Comparison of ENCODE assay signal across 27 cellular contexts in the genomic region with DNA sequence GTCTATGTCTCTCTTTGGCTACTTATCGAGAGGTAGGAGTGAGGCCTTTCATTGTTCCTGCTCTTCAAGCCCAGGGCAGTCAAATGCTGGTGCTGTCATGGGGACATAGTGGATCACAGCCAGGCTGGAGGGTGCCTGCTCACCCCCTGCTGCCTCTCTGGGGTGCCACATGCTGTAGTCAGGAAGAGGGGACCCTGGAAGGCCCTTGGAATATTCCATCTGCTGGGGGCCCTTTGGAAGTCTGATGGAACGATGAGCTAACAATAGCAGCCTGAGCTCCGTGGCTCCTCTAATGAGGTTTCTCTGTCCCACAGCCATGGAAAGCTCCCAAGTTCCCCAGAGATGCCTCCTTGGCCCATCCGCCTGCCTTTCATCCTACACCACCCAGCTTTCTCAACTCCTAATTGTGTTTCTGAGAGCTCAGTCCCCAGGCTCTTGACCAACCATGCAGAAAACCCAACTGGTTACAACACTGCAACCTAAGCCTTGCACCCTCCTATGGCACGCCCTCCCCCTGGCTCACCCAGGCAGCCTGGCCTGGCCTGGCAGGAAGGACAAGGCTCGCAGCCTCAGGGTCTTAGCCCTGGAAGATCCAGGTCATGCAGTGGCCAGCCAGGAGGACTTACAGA.
DNase-seq lines count a peak whose midpoint lies in the region; ATAC-seq, FAIRE-seq and TF ChIP-seq lines count a peak whose summit lies in the region.
"Had no signal": no experiment of that assay in that cellular context is flagged by ENCODE, and none has a peak within 500 bp of the region (broad histone marks: within the 10 kb centered on the region; RNA-seq: fewer than 3 reads in every experiment).

No MANE protein-coding gene starts in this region.

- H3K27me3 ChIP-seq in esophagus muscularis mucosa: no peaks in the 10 kb centered on the region
- peaks cover 3% of the 10 kb centered on the region for H3K27me3 ChIP-seq in CD4-positive, alpha-beta memory T cell (ENCODE audit: insufficient read depth, low read length)
- H3K27me3 ChIP-seq: tibial nerve had no signal

- H3K36me3 Mint-ChIP-seq in neural crest cell (ENCODE audit: low read depth): no peaks in the 10 kb centered on the region
- no peaks in the 10 kb centered on the region for H3K36me3 Mint-ChIP-seq in CD4-positive, alpha-beta memory T cell
- no peaks in the 10 kb centered on the region for H3K36me3 Mint-ChIP-seq in stimulated activated effector memory CD8-positive, alpha-beta T cell treated with anti-CD3 and anti-CD28 coated beads, Interleukin-12 subunit alpha, Interleukin-12 subunit beta, amount 100 ng/mL, for 72 hours
- H3K36me3 Mint-ChIP-seq: activated CD8-positive, alpha-beta memory T cell treated with anti-CD3 and anti-CD28 coated beads, Interleukin-2, amount 10 ng/mL, durations not matched to agents 7 days and 5 days had no signal

- no peak for TF ChIP-seq POLR2A in esophagus muscularis mucosa (IDR thresholded peaks at IDR 0.05; ENCODE audit: low read depth)
- no peak for TF ChIP-seq POLR2A in GM12891 (IDR thresholded peaks at IDR 0.05; ENCODE audit: low read depth, low read length)

- DNase-seq in AG20443 (ENCODE audit: low spot score) (peak; percentile 7), GM13976 (ENCODE audit: low spot score) (peak; percentile 9), esophagus muscularis mucosa (ENCODE audit: extremely low spot score) (peak; percentile 88), neural crest cell (ENCODE audit: low read depth, low spot score) (no peak), NCI-H2029 treated with DMSO at 0.1 percent for 48 hours (lab: John Stamatoyannopoulos, UW) (no peak), GM12891 (ENCODE audit: insufficient read length, low spot score) (no peak)
- no peak for DNase-seq in CD4-positive, alpha-beta memory T cell
- no peak for DNase-seq in stimulated activated effector memory CD8-positive, alpha-beta T cell treated with anti-CD3 and anti-CD28 coated beads, Interleukin-12 subunit alpha, Interleukin-12 subunit beta, amount 100 ng/mL, for 72 hours (ENCODE audit: low spot score in 2 of 2)
- DNase-seq: activated CD4-positive, alpha-beta T cell treated with anti-CD3 and anti-CD28 coated beads, Interleukin-2, amount 50 U/mL, for 1 hour; activated CD8-positive, alpha-beta memory T cell treated with anti-CD3 and anti-CD28 coated beads, Interleukin-2, amount 10 ng/mL, durations not matched to agents 7 days and 5 days; activated naive CD4-positive, alpha-beta T cell; activated T-cell treated with anti-CD3 and anti-CD28 coated beads, Interleukin-2, amount 50 U/mL, for 48 hours; Caco-2; DMS79 treated with DMSO at 0.1 percent for 48 hours; kidney glomerular epithelial cell; mesenchymal stem cell; NCI-H510A; NK-92 treated with Interleukin-12 subunit alpha and Interleukin-12 subunit beta, amount 100 ng/mL, for 24 hours; PC-3; SHP77 treated with DMSO at 0.1 percent for 48 hours; stimulated activated CD4-positive, alpha-beta T cell treated with anti-CD3 and anti-CD28 coated beads, Interleukin-1b, Interleukin-23, amount 100 ng/mL, for 48 hours; stimulated activated CD8-positive, alpha-beta memory T cell treated with anti-CD3 and anti-CD28 coated beads, Interleukin-4, amount 100 ng/mL, for 48 hours; SW 1271; T1000 had no signal

- H3K36me3 ChIP-seq in esophagus muscularis mucosa: no peaks in the 10 kb centered on the region
- H3K36me3 ChIP-seq in CD4-positive, alpha-beta memory T cell (ENCODE audit: insufficient read depth, low read length): no peaks in the 10 kb centered on the region
- H3K36me3 ChIP-seq: tibial nerve had no signal

- peak overlapping the region; percentile 38 for H3K27ac Mint-ChIP-seq in neural crest cell (ENCODE audit: unreplicated experiment)
- no peak overlapping the region for H3K27ac Mint-ChIP-seq in CD4-positive, alpha-beta memory T cell
- H3K27ac Mint-ChIP-seq in stimulated activated effector memory CD8-positive, alpha-beta T cell treated with anti-CD3 and anti-CD28 coated beads, Interleukin-12 subunit alpha, Interleukin-12 subunit beta, amount 100 ng/mL, for 72 hours: no peak overlapping the region
- H3K27ac Mint-ChIP-seq: activated CD8-positive, alpha-beta memory T cell treated with anti-CD3 and anti-CD28 coated beads, Interleukin-2, amount 10 ng/mL, durations not matched to agents 7 days and 5 days had no signal

- ATAC-seq in stimulated activated effector memory CD8-positive, alpha-beta T cell treated with anti-CD3 and anti-CD28 coated beads, Interleukin-12 subunit alpha, Interleukin-12 subunit beta, amount 100 ng/mL, for 72 hours: no peak
- ATAC-seq: activated CD8-positive, alpha-beta memory T cell treated with anti-CD3 and anti-CD28 coated beads, Interleukin-2, amount 10 ng/mL, durations not matched to agents 7 days and 5 days; PC-3 had no signal

- H3K27me3 Mint-ChIP-seq in neural crest cell (ENCODE audit: low read depth): peaks cover 25% of the 10 kb centered on the region
- H3K27me3 Mint-ChIP-seq in CD4-positive, alpha-beta memory T cell: peaks cover 17 to 33% of the 10 kb centered on the region in 2 donors

- POLR2A ChIA-PET in CD4-positive, alpha-beta memory T cell (lab: Charles Lee; ENCODE audit: partially characterized antibody): no interaction called here

- H3K27ac ChIP-seq in esophagus muscularis mucosa (replicated peaks in 1 of 4): no peak overlapping the region
- H3K27ac ChIP-seq in CD4-positive, alpha-beta memory T cell (ENCODE audit: low read depth, low read length): no peak overlapping the region
- H3K27ac ChIP-seq: skin epidermis, tibial nerve had no signal

- no peaks in the 10 kb centered on the region for H3K9me3 ChIP-seq in esophagus muscularis mucosa
- H3K9me3 ChIP-seq in CD4-positive, alpha-beta memory T cell (ENCODE audit: control insufficient read depth in 1 of 2, low read length in 2 of 2): no peaks in the 10 kb centered on the region
- H3K9me3 ChIP-seq: Caco-2, tibial nerve had no signal

- intact Hi-C loops in esophagus muscularis mucosa (cut with DNase I): no loop called here
- intact Hi-C loops in CD4-positive, alpha-beta memory T cell (cut with micrococcal nuclease): no loop called here

- no peak overlapping the region for H3K4me3 Mint-ChIP-seq in neural crest cell
- no peak overlapping the region for H3K4me3 Mint-ChIP-seq in CD4-positive, alpha-beta memory T cell
- H3K4me3 Mint-ChIP-seq in stimulated activated effector memory CD8-positive, alpha-beta T cell treated with anti-CD3 and anti-CD28 coated beads, Interleukin-12 subunit alpha, Interleukin-12 subunit beta, amount 100 ng/mL, for 72 hours: no peak overlapping the region
- H3K4me3 Mint-ChIP-seq: activated CD8-positive, alpha-beta memory T cell treated with anti-CD3 and anti-CD28 coated beads, Interleukin-2, amount 10 ng/mL, durations not matched to agents 7 days and 5 days had no signal

- 83% methylated on average over 6 of the region's 6 CpGs for WGBS in esophagus muscularis mucosa

- no peak for FAIRE-seq in GM12891 (lab: Jason Lieb, UNC)
- FAIRE-seq: endothelial cell of umbilical vein had no signal

- TF ChIP-seq CTCF in GM13976 (IDR thresholded peaks at IDR 0.05; ENCODE audit: borderline replicate concordance, control extremely low read depth, extremely low read depth, insufficient read depth, missing control alignments): no peak
- no peak for TF ChIP-seq CTCF in esophagus muscularis mucosa (IDR thresholded peaks at IDR 0.05)
- no peak for TF ChIP-seq CTCF in neural crest cell (conservative IDR thresholded peaks at IDR 0.05)

- H3K4me1 Mint-ChIP-seq in neural crest cell: peaks cover 14% of the 10 kb centered on the region
- H3K4me1 Mint-ChIP-seq in CD4-positive, alpha-beta memory T cell: peaks cover 0 to 3% (median 0%) of the 10 kb centered on the region in 4 donors
- H3K4me1 Mint-ChIP-seq in stimulated activated effector memory CD8-positive, alpha-beta T cell treated with anti-CD3 and anti-CD28 coated beads, Interleukin-12 subunit alpha, Interleukin-12 subunit beta, amount 100 ng/mL, for 72 hours: peaks cover 12% of the 10 kb centered on the region
- H3K4me1 Mint-ChIP-seq: activated CD8-positive, alpha-beta memory T cell treated with anti-CD3 and anti-CD28 coated beads, Interleukin-2, amount 10 ng/mL, durations not matched to agents 7 days and 5 days had no signal

- in situ Hi-C loops in GM13976 (cut with MboI; ENCODE audit: low sequenced_read_pairs, unreplicated experiment): no loop called here

- peaks cover 6 to 18% (median 12%) of the 10 kb centered on the region in 4 donors for H3K4me1 ChIP-seq in esophagus muscularis mucosa
- no peaks in the 10 kb centered on the region for H3K4me1 ChIP-seq in CD4-positive, alpha-beta memory T cell (ENCODE audit: insufficient read depth, low read length)
- H3K4me1 ChIP-seq: Caco-2 had no signal

- CTCF ChIA-PET in CD4-positive, alpha-beta memory T cell (lab: Charles Lee; ENCODE audit: partially characterized antibody): interaction anchor here (0.9 to 3.3 kb wide), 2 partner anchors 15 to 17 kb away, joined by 3 to 23 read pairs; no protein-coding TSS in a partner anchor

- no peaks in the 10 kb centered on the region for H3K9me3 Mint-ChIP-seq in neural crest cell
- peaks cover 0 to 2% (median 0%) of the 10 kb centered on the region in 8 donors for H3K9me3 Mint-ChIP-seq in CD4-positive, alpha-beta memory T cell
- H3K9me3 Mint-ChIP-seq in stimulated activated effector memory CD8-positive, alpha-beta T cell treated with anti-CD3 and anti-CD28 coated beads, Interleukin-12 subunit alpha, Interleukin-12 subunit beta, amount 100 ng/mL, for 72 hours: no peaks in the 10 kb centered on the region

- no peak overlapping the region for H3K4me3 ChIP-seq in esophagus muscularis mucosa
- no peak overlapping the region for H3K4me3 ChIP-seq in CD4-positive, alpha-beta memory T cell (ENCODE audit: low read length in 2 of 2)
- H3K4me3 ChIP-seq: skin epidermis, tibial nerve had no signal

- no peak for TF ChIP-seq EP300 in esophagus muscularis mucosa (IDR thresholded peaks at IDR 0.05)

TF ChIP-seq in GM12891, 5 proteins besides CTCF, POLR2A, EP300 and RAD21:
- TF ChIP-seq SPI1 (IDR thresholded peaks at IDR 0.05; ENCODE audit: low read depth, low read length): no peak
- TF ChIP-seq POU2F2 (IDR thresholded peaks at IDR 0.05; ENCODE audit: low read depth, low read length): no peak
- TF ChIP-seq POLR2AphosphoS5 (IDR thresholded peaks at IDR 0.05; ENCODE audit: low read depth, low read length): no peak
- no peak for TF ChIP-seq TAF1 (IDR thresholded peaks at IDR 0.05; ENCODE audit: low read depth, low read length)
- no peak for TF ChIP-seq PAX5 (IDR thresholded peaks at IDR 0.05; ENCODE audit: insufficient read depth, low read length, severe bottlenecking)

Comparison
In these comparisons a context has a peak if more than half of its experiments do, and no peak if none do; other contexts are left out.
1. DNase-seq: peak in AG20443 (single experiment), GM13976 (single experiment) and esophagus muscularis mucosa (single experiment); none in neural crest cell (single experiment), NCI-H2029 treated with DMSO at 0.1 percent for 48 hours (single experiment), CD4-positive, alpha-beta memory T cell (0 of 5), GM12891 (single experiment) and stimulated activated effector memory CD8-positive, alpha-beta T cell treated with anti-CD3 and anti-CD28 coated beads, Interleukin-12 subunit alpha, Interleukin-12 subunit beta, amount 100 ng/mL, for 72 hours (0 of 2).